In genomic region chr14:25039933-25040332, GRCh38 we compare ENCODE assay signal across 28 cellular contexts. TPM values are rescaled to one million over a fixed set of nuclear protein-coding genes. Genes with fewer than 3 reads are reported as not detected.
"Had no signal": no experiment of that assay in that cellular context is flagged by ENCODE, and none has a peak within 500 bp of the region (broad histone marks: within the 10 kb centered on the region; RNA-seq: fewer than 3 reads in every experiment).

No MANE protein-coding gene starts in this region.

- H3K27ac ChIP-seq: colonic mucosa, coronary artery, dorsolateral prefrontal cortex, epithelial cell of prostate, esophagus muscularis mucosa, esophagus squamous epithelium, foreskin keratinocyte, gastrocnemius medialis, gastroesophageal sphincter, heart left ventricle had no signal

- H3K36me3 ChIP-seq: colonic mucosa, esophagus muscularis mucosa, esophagus squamous epithelium, gastrocnemius medialis, gastroesophageal sphincter, heart left ventricle, heart right ventricle had no signal

- FAIRE-seq: colon, endometrium, endothelial cell of umbilical vein, frontal cortex had no signal

- H3K27me3 ChIP-seq: colonic mucosa, dorsolateral prefrontal cortex, esophagus muscularis mucosa, esophagus squamous epithelium, foreskin keratinocyte, gastrocnemius medialis, gastroesophageal sphincter, heart left ventricle, heart right ventricle had no signal

- DNase-seq: colonic mucosa; cortex of kidney; dermis blood vessel endothelial cell; dorsolateral prefrontal cortex; effector CD4-positive, alpha-beta T cell; effector CD8-positive, alpha-beta T cell; effector memory CD4-positive, alpha-beta T cell; effector memory CD8-positive, alpha-beta T cell; endodermal cell; erythroblast; esophagus squamous epithelium; foreskin fibroblast; foreskin keratinocyte; foreskin melanocyte; gastrocnemius medialis; glutamatergic neuron; head of caudate nucleus; heart left ventricle; heart right ventricle had no signal

- ATAC-seq: effector memory CD8-positive, alpha-beta T cell; esophagus mucosa; foreskin keratinocyte; gastrocnemius medialis; gastroesophageal sphincter; heart left ventricle; heart right ventricle had no signal

- H3K9me3 ChIP-seq: colonic mucosa, esophagus muscularis mucosa, esophagus squamous epithelium, gastrocnemius medialis, gastroesophageal sphincter, heart left ventricle, heart right ventricle had no signal

- H3K4me1 ChIP-seq: foreskin keratinocyte, gastrocnemius medialis had no signal

- H3K4me3 ChIP-seq: colonic mucosa, coronary artery, dorsolateral prefrontal cortex, esophagus muscularis mucosa, esophagus squamous epithelium, gastrocnemius medialis, gastroesophageal sphincter, heart left ventricle, heart right ventricle had no signal

RNA-seq across cellular contexts. Expression of gene STXBP6, which starts 10.0 kb away (rescaled TPM):
- total RNA-seq: endothelial cell of umbilical vein had no signal
